In genomic region chr1:19987719-19988118, GRCh38 we compare ENCODE assay signal across 1 cellular context.
TF ChIP-seq lines count a peak whose summit lies in the region.

No MANE protein-coding gene starts in this region.

TF ChIP-seq in HepG2, 621 proteins besides CTCF, POLR2A, EP300 and RAD21 (continued from another document and continues in another):
- TF ChIP-seq, protein P1, sequence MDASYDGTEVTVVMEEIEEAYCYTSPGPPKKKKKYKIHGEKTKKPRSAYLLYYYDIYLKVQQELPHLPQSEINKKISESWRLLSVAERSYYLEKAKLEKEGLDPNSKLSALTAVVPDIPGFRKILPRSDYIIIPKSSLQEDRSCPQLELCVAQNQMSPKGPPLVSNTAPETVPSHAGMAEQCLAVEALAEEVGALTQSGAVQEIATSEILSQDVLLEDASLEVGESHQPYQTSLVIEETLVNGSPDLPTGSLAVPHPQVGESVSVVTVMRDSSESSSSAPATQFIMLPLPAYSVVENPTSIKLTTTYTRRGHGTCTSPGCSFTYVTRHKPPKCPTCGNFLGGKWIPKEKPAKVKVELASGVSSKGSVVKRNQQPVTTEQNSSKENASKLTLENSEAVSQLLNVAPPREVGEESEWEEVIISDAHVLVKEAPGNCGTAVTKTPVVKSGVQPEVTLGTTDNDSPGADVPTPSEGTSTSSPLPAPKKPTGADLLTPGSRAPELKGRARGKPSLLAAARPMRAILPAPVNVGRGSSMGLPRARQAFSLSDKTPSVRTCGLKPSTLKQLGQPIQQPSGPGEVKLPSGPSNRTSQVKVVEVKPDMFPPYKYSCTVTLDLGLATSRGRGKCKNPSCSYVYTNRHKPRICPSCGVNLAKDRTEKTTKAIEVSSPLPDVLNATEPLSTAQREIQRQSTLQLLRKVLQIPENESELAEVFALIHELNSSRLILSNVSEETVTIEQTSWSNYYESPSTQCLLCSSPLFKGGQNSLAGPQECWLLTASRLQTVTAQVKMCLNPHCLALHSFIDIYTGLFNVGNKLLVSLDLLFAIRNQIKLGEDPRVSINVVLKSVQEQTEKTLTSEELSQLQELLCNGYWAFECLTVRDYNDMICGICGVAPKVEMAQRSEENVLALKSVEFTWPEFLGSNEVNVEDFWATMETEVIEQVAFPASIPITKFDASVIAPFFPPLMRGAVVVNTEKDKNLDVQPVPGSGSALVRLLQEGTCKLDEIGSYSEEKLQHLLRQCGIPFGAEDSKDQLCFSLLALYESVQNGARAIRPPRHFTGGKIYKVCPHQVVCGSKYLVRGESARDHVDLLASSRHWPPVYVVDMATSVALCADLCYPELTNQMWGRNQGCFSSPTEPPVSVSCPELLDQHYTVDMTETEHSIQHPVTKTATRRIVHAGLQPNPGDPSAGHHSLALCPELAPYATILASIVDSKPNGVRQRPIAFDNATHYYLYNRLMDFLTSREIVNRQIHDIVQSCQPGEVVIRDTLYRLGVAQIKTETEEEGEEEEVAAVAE (CRISPR knock-in tag; IDR thresholded peaks at IDR 0.05; ENCODE audit: borderline replicate concordance): peak; percentile 89; the same call in 1 of the 2 replicates
- TF ChIP-seq ZNF460 (CRISPR knock-in tag; IDR thresholded peaks at IDR 0.05; ENCODE audit: borderline replicate concordance) (no peak), KLF11 (CRISPR knock-in tag; IDR thresholded peaks at IDR 0.05) (0 out of 2 replicates have a peak, but pooled peaks have one; percentile 47), ZXDC (CRISPR knock-in tag; IDR thresholded peaks at IDR 0.05) (no peak), CREBL2 (CRISPR knock-in tag; IDR thresholded peaks at IDR 0.05; ENCODE audit: borderline replicate concordance) (no peak), SOX5 (CRISPR knock-in tag; IDR thresholded peaks at IDR 0.05; ENCODE audit: borderline replicate concordance) (peak; percentile 94), ZNF850 (CRISPR knock-in tag; conservative IDR thresholded peaks at IDR 0.05) (no peak), ZFP82 (CRISPR knock-in tag; IDR thresholded peaks at IDR 0.05; ENCODE audit: borderline replicate concordance) (no peak), PHF20 (CRISPR knock-in tag; IDR thresholded peaks at IDR 0.05) (no peak), MTA1 (CRISPR knock-in tag; IDR thresholded peaks at IDR 0.05; ENCODE audit: borderline replicate concordance) (no peak), ZNF747 (CRISPR knock-in tag; IDR thresholded peaks at IDR 0.05; ENCODE audit: borderline replicate concordance) (no peak), FIP1L1 (IDR thresholded peaks at IDR 0.05; ENCODE audit: borderline replicate concordance, insufficient read depth, low read depth, low read length) (no peak), CREB1 (IDR thresholded peaks at IDR 0.05) (no peak), CREB1 (CRISPR knock-in tag; IDR thresholded peaks at IDR 0.05) (peak; percentile 81), ZNF3 (CRISPR knock-in tag; IDR thresholded peaks at IDR 0.05) (peak; percentile 95), NFIC (IDR thresholded peaks at IDR 0.05; ENCODE audit: low read length) (peak; percentile 89), NAIF1 (CRISPR knock-in tag; IDR thresholded peaks at IDR 0.05; ENCODE audit: borderline replicate concordance) (peak; percentile 56; the same call in 1 of the 2 replicates), ZNF572 (CRISPR knock-in tag; IDR thresholded peaks at IDR 0.05) (no peak), SRF (IDR thresholded peaks at IDR 0.05; ENCODE audit: low read depth, low read length) (no peak), ZNF275 (CRISPR knock-in tag; IDR thresholded peaks at IDR 0.05; ENCODE audit: borderline replicate concordance) (peak; percentile 68; the same call in 1 of the 2 replicates), HOMEZ (CRISPR knock-in tag; IDR thresholded peaks at IDR 0.05; ENCODE audit: low read depth) (peak; percentile 63; the same call in 1 of the 2 replicates), GTF2F1 (IDR thresholded peaks at IDR 0.05; ENCODE audit: low read length) (no peak), ZNF589 (CRISPR knock-in tag; conservative IDR thresholded peaks at IDR 0.05) (no peak), ZNF124 (CRISPR knock-in tag; IDR thresholded peaks at IDR 0.05) (no peak), HDAC6 (IDR thresholded peaks at IDR 0.05; ENCODE audit: low read depth, low read length) (no peak), DMAP1 (CRISPR knock-in tag; IDR thresholded peaks at IDR 0.05) (0 out of 2 replicates have a peak, but pooled peaks have one; percentile 26), ZFP1 (CRISPR knock-in tag; IDR thresholded peaks at IDR 0.05) (0 out of 2 replicates have a peak, but pooled peaks have one; percentile 49), GABPA (IDR thresholded peaks at IDR 0.05; ENCODE audit: low read depth, low read length) (no peak), GABPA (CRISPR knock-in tag; IDR thresholded peaks at IDR 0.05; ENCODE audit: low read depth) (0 out of 2 replicates have a peak, but pooled peaks have one; percentile 26), ATRX (CRISPR knock-in tag; IDR thresholded peaks at IDR 0.05; ENCODE audit: borderline replicate concordance) (no peak), IKZF1 (IDR thresholded peaks at IDR 0.05) (no peak), HHEX (CRISPR knock-in tag; IDR thresholded peaks at IDR 0.05) (peak; percentile 57; the same call in 1 of the 2 replicates), ERF (CRISPR knock-in tag; IDR thresholded peaks at IDR 0.05) (peak; percentile 65; the same call in 1 of the 2 replicates), HNF4A (CRISPR knock-in tag; IDR thresholded peaks at IDR 0.05) (peak; percentile 87), ZEB1 (IDR thresholded peaks at IDR 0.05; ENCODE audit: insufficient replicate concordance, low read depth) (no peak), THAP11 (CRISPR knock-in tag; IDR thresholded peaks at IDR 0.05) (peak; percentile 79), NFYB (CRISPR knock-in tag; IDR thresholded peaks at IDR 0.05) (no peak), ZBTB33 (CRISPR knock-in tag; IDR thresholded peaks at IDR 0.05) (no peak), KMT2A (CRISPR knock-in tag; IDR thresholded peaks at IDR 0.05) (no peak)
- TF ChIP-seq, protein P2, sequence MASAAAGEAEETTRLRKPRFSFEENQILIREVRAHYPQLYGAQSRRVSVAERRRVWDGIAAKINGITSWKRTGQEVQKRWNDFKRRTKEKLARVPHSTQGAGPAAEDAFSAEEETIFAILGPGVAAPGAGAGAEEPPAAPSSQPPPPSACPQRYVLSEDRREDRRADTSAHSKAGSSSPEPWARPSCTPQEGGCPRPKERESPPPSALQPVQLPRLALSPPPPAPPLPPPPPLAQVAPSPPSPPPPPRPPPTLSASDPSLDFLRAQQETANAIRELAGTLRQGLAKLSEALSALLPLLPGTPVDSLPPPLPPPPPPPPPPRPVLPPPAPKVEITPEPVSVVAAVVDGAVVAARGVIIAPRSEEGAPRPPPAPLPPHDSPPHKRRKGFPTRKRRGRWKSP (CRISPR knock-in tag; IDR thresholded peaks at IDR 0.05): peak; percentile 72; the same call in 1 of the 2 replicates
- TF ChIP-seq, protein P3, sequence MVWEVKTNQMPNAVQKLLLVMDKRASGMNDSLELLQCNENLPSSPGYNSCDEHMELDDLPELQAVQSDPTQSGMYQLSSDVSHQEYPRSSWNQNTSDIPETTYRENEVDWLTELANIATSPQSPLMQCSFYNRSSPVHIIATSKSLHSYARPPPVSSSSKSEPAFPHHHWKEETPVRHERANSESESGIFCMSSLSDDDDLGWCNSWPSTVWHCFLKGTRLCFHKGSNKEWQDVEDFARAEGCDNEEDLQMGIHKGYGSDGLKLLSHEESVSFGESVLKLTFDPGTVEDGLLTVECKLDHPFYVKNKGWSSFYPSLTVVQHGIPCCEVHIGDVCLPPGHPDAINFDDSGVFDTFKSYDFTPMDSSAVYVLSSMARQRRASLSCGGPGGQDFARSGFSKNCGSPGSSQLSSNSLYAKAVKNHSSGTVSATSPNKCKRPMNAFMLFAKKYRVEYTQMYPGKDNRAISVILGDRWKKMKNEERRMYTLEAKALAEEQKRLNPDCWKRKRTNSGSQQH (CRISPR knock-in tag; IDR thresholded peaks at IDR 0.05; ENCODE audit: low read depth): 0 out of 2 replicates have a peak, but pooled peaks have one; percentile 65
- TF ChIP-seq, protein P4, sequence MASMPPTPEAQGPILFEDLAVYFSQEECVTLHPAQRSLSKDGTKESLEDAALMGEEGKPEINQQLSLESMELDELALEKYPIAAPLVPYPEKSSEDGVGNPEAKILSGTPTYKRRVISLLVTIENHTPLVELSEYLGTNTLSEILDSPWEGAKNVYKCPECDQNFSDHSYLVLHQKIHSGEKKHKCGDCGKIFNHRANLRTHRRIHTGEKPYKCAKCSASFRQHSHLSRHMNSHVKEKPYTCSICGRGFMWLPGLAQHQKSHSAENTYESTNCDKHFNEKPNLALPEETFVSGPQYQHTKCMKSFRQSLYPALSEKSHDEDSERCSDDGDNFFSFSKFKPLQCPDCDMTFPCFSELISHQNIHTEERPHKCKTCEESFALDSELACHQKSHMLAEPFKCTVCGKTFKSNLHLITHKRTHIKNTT (CRISPR knock-in tag; IDR thresholded peaks at IDR 0.05): no peak
- TF ChIP-seq, protein P5, sequence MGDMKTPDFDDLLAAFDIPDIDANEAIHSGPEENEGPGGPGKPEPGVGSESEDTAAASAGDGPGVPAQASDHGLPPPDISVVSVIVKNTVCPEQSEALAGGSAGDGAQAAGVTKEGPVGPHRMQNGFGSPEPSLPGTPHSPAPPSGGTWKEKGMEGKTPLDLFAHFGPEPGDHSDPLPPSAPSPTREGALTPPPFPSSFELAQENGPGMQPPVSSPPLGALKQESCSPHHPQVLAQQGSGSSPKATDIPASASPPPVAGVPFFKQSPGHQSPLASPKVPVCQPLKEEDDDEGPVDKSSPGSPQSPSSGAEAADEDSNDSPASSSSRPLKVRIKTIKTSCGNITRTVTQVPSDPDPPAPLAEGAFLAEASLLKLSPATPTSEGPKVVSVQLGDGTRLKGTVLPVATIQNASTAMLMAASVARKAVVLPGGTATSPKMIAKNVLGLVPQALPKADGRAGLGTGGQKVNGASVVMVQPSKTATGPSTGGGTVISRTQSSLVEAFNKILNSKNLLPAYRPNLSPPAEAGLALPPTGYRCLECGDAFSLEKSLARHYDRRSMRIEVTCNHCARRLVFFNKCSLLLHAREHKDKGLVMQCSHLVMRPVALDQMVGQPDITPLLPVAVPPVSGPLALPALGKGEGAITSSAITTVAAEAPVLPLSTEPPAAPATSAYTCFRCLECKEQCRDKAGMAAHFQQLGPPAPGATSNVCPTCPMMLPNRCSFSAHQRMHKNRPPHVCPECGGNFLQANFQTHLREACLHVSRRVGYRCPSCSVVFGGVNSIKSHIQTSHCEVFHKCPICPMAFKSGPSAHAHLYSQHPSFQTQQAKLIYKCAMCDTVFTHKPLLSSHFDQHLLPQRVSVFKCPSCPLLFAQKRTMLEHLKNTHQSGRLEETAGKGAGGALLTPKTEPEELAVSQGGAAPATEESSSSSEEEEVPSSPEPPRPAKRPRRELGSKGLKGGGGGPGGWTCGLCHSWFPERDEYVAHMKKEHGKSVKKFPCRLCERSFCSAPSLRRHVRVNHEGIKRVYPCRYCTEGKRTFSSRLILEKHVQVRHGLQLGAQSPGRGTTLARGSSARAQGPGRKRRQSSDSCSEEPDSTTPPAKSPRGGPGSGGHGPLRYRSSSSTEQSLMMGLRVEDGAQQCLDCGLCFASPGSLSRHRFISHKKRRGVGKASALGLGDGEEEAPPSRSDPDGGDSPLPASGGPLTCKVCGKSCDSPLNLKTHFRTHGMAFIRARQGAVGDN (CRISPR knock-in tag; IDR thresholded peaks at IDR 0.05): no peak
